10 cellular contexts compared by ENCODE assay signal in the genomic region with DNA sequence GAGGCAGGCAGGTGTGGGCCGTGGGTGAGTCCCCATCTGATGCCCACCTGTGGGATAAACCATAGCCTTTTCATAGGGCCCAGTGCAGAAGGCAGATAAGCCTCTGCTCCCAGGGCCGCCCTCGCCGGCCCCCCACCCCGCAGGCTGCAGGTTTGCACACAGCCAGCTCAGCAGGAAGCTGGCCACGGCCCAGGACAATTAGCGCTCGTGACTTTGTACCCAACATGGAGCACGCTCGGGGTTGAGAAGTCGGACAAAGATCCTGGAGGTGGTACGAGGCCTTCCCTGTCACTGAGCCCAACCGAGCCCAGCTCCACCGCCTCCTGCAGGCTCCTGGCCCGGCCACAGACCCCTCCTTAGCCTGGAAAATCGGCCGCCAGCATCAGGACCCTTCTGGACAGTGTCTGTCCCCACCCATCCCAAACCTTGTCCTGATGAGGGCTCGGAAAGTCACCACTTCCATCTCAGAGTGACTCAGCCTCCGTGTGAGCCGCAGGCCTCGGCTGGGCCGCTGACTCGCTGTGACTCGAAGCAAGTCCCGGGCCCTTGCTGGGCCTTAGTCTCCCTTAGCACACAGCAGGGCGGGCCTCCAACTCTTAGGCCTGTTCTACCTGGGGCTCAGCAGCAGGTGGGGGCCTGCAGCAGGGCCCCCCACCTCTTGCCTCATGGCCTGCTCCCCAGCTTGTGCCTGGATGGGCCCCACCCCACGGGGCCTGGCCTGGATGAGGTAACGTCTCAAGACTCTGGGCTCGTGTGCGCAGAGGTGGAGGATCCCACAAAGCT. TPM values are rescaled to one million over a fixed set of nuclear protein-coding genes. Genes with fewer than 3 reads are reported as not detected.
DNase-seq lines count a peak whose midpoint lies in the region; ATAC-seq, FAIRE-seq and TF ChIP-seq lines count a peak whose summit lies in the region.
"Had no signal": no experiment of that assay in that cellular context is flagged by ENCODE, and none has a peak within 500 bp of the region (broad histone marks: within the 10 kb centered on the region; RNA-seq: fewer than 3 reads in every experiment).

No MANE protein-coding gene starts in this region.

- BruUV-seq in K562 (replicated peaks; lab: Mats Ljungman, UMichigan): no TSS peak

- peak overlapping the region; percentile 4; the same call in 1 of the 2 replicates for H3K4me2 ChIP-seq in K562 (ENCODE audit: insufficient read depth, low read length)

- no peaks in the 10 kb centered on the region for H3K9me1 ChIP-seq in K562 (ENCODE audit: control insufficient read depth, insufficient read depth, low read length)

- TF ChIP-seq POLR2A in K562 (conservative IDR thresholded peaks at IDR 0.05): no peak

- no peaks in the 10 kb centered on the region for H3K9me3 ChIP-seq in K562 (replicated peaks; ENCODE audit: control insufficient read depth, insufficient read depth, low read depth, low read length)
- H3K9me3 ChIP-seq in mucosa of stomach (ENCODE audit: control insufficient read depth, low read length): no peaks in the 10 kb centered on the region

- H3K27ac ChIP-seq in K562 (ENCODE audit: extremely low read depth, low read depth, low read length): peak overlapping the region; percentile 69; the same call in 2 of the 3 replicates

- peak overlapping the region; percentile 11; the same call in 1 of the 2 replicates for H2AFZ ChIP-seq in K562 (ENCODE audit: low read depth, low read length)

- no peak for TF ChIP-seq CTCF in K562 (IDR thresholded peaks at IDR 0.05 in 2 of 3, conservative IDR thresholded peaks at IDR 0.05 in 1 of 3; ENCODE audit: insufficient read depth in 2 of 3, low read depth in 1 of 3, low read length in 3 of 3)

- POLR2A ChIA-PET in K562 (lab: Yijun Ruan, JAX): interaction anchor here (1.6 kb wide), 1 partner anchor 14 kb away, joined by 4 read pairs; no protein-coding TSS in a partner anchor

- intact Hi-C loops in K562 (cut with micrococcal nuclease): no loop called here

- H3K4me1 ChIP-seq in K562 (replicated peaks in 1 of 2; ENCODE audit: control insufficient read depth in 2 of 2, insufficient read depth in 2 of 2, low read length in 2 of 2) (peaks cover 10 to 36% of the 10 kb centered on the region in 2 experiments; a peak in 4 of 5 replicates), mucosa of stomach (ENCODE audit: control insufficient read depth, insufficient read depth, low read length) (peaks cover 60% of the 10 kb centered on the region)

- H3K9ac ChIP-seq in K562 (ENCODE audit: insufficient read depth in 1 of 2, low read depth in 2 of 2, low read length in 2 of 2) (peak overlapping the region; percentile 9 to 83; a peak in 3 of 4 replicates), mucosa of stomach (ENCODE audit: low read length) (peak overlapping the region; percentile 76)

- H3K4me3 ChIP-seq in K562 (no peak overlapping the region), mucosa of stomach (ENCODE audit: low read length) (no peak overlapping the region)

- in situ Hi-C loops in K562 (cut with MboI): no loop called here

- H3K79me2 ChIP-seq in K562 (ENCODE audit: control insufficient read depth, insufficient read depth, low read length): no peaks in the 10 kb centered on the region

- CTCF ChIA-PET in K562 (lab: Yijun Ruan, JAX; ENCODE audit: low intra/inter-chr PET ratio): no interaction called here

- H4K20me1 ChIP-seq in K562 (replicated peaks; ENCODE audit: control insufficient read depth, insufficient read depth, low read length): no peaks in the 10 kb centered on the region

- ATAC-seq in K562: peak; percentile 84
- no peak for ATAC-seq in GM21528 (IDR thresholded peaks at IDR 0.05; ENCODE audit: low FRiP score, unreplicated experiment)
- ATAC-seq in GM19463 (IDR thresholded peaks at IDR 0.05; ENCODE audit: unreplicated experiment): no peak
- ATAC-seq in GM21576 (IDR thresholded peaks at IDR 0.05; ENCODE audit: unreplicated experiment): no peak

- H3K27me3 ChIP-seq in K562 (ENCODE audit: control insufficient read depth in 2 of 2, insufficient read depth in 2 of 2, low read length in 2 of 2) (no peaks in the 10 kb centered on the region), mucosa of stomach (ENCODE audit: control insufficient read depth, insufficient read depth, low read length) (no peaks in the 10 kb centered on the region)

- FAIRE-seq in K562 (lab: Jason Lieb, UNC): no peak
- FAIRE-seq: islet of Langerhans had no signal

- 19% methylated on average over 22 of the region's 30 CpGs for WGBS in K562 (ENCODE audit: insufficient coverage, low coverage, missing lambda C conversion rate)

- no peak for TF ChIP-seq RAD21 in K562 (CRISPR knock-in tag; conservative IDR thresholded peaks at IDR 0.05 in 1 of 2, IDR thresholded peaks at IDR 0.05 in 1 of 2)

- DNase-seq in COR-L47 (lab: John Stamatoyannopoulos, UW) (peak; percentile 27), HT1080 (ENCODE audit: low read depth) (peak; percentile 69), K562 (ENCODE audit: extremely low read depth in 1 of 4, low spot score in 3 of 4) (peak; percentile 53 to 75 (median 57)), T-helper 2 cell (no peak)
- DNase-seq: activated T-cell treated with anti-CD3 and anti-CD28 coated beads for 4 hours had no signal

- no peak for TF ChIP-seq EP300 in K562 (IDR thresholded peaks at IDR 0.05; ENCODE audit: low read length)

- peaks cover 37% of the 10 kb centered on the region; the same call in 1 of the 3 replicates for H3K36me3 ChIP-seq in K562 (ENCODE audit: control insufficient read depth, insufficient read depth, low read length)
- H3K36me3 ChIP-seq in mucosa of stomach (ENCODE audit: control insufficient read depth, insufficient read depth, low read length): peaks cover 5% of the 10 kb centered on the region

TF ChIP-seq in K562, 482 proteins besides CTCF, POLR2A, EP300 and RAD21 (continues in another document):
- TF ChIP-seq, protein P1, sequence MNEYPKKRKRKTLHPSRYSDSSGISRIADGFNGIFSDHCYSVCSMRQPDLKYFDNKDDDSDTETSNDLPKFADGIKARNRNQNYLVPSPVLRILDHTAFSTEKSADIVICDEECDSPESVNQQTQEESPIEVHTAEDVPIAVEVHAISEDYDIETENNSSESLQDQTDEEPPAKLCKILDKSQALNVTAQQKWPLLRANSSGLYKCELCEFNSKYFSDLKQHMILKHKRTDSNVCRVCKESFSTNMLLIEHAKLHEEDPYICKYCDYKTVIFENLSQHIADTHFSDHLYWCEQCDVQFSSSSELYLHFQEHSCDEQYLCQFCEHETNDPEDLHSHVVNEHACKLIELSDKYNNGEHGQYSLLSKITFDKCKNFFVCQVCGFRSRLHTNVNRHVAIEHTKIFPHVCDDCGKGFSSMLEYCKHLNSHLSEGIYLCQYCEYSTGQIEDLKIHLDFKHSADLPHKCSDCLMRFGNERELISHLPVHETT (CRISPR knock-in tag; conservative IDR thresholded peaks at IDR 0.05 in 1 of 2, IDR thresholded peaks at IDR 0.05 in 1 of 2): no peak
- no peak for TF ChIP-seq NFATC3 (IDR thresholded peaks at IDR 0.05)
- TF ChIP-seq ARID1B (IDR thresholded peaks at IDR 0.05): 0 out of 2 replicates have a peak, but pooled peaks have one; percentile 36
- no peak for TF ChIP-seq FOXJ2 (tag; IDR thresholded peaks at IDR 0.05)

RNA-seq across cellular contexts. Expression of a gene that starts 22.7 kb away (rescaled TPM):
- total RNA-seq in HT1080 (2014; rRNA removed; shearing (Covaris generic)): 20.2 and 21.0 TPM in 2 replicates
- polyA plus RNA-seq in HT1080 (2015; cell fraction: cytosol; rRNA removed): 14.7 and 15.5 TPM in 2 replicates
- 34.1 and 36.8 TPM in 2 replicates for polyA plus RNA-seq in HT1080 (2015; cell fraction: nucleus; rRNA removed)
- 8.8 and 26.9 TPM in 2 replicates for total RNA-seq in K562 (2011; cell fraction: chromatin; rRNA removed; ENCODE audit: low replicate concordance)
- 22.8 and 25.7 TPM in 2 replicates for total RNA-seq in K562 (2011; cell fraction: nucleolus; rRNA removed)
- 11.5 and 13.5 TPM in 2 replicates for total RNA-seq in K562 (2011; cell fraction: nucleoplasm; rRNA removed)
- 7.6 and 12.9 TPM in 2 replicates for total RNA-seq in K562 (2014; rRNA removed)
- 1.9 and 2.3 TPM in 2 replicates for total RNA-seq in K562 (2014; rRNA removed; fragmentation: Illumina TruSeq; extraction: Trizol)
- 4.2 and 5.6 TPM in 2 replicates for total RNA-seq in K562 (2015; rRNA removed; fragmentation: Illumina TruSeq; extraction: Trizol)
- total RNA-seq in K562 (2021): 9.1 and 10.3 TPM in 2 replicates
- polyA plus RNA-seq in K562 (2011; rRNA removed): 3.4 and 4.2 TPM in 2 replicates
- polyA plus RNA-seq in K562 (2011; cell fraction: cytosol; rRNA removed): 3.5 and 6.6 TPM in 2 replicates
- 9.7 and 20.5 TPM in 2 replicates for polyA plus RNA-seq in K562 (2011; cell fraction: nucleus; rRNA removed)
- polyA plus RNA-seq in K562 (2012): 4.2 and 5.3 TPM in 2 replicates
- polyA plus RNA-seq in K562 (2014; fragmentation: Illumina TruSeq; extraction: Trizol): 4.8 and 6.5 TPM in 2 replicates
- polyA plus RNA-seq in K562 (2014; fragmentation: Nextera tagmentation; extraction: Ambion mirVana): under 1 TPM in 1 of 2 experiments, not detected in 1; 0.04 TPM
- polyA plus RNA-seq in K562 (2014; rRNA removed): 5.5 and 5.7 TPM in 2 replicates
- 3.2 and 4.8 TPM in 2 replicates for polyA minus RNA-seq in K562 (2011; rRNA and poly(A)+ RNA removed)
- polyA minus RNA-seq in K562 (2011; cell fraction: cytosol; rRNA and poly(A)+ RNA removed): 5.2 and 5.4 TPM in 2 replicates
- polyA minus RNA-seq in K562 (2011; cell fraction: nucleus; rRNA and poly(A)+ RNA removed): 7.1 and 7.9 TPM in 2 replicates

RNA-seq across cellular contexts. Expression of a gene that starts 29.9 kb away (rescaled TPM):
- total RNA-seq in HT1080 (2014; rRNA removed; shearing (Covaris generic)): not detected in 2 replicates
- 0.03 TPM in 1 of 2 replicates, not detected in the other for polyA plus RNA-seq in HT1080 (2015; cell fraction: cytosol; rRNA removed)
- polyA plus RNA-seq in HT1080 (2015; cell fraction: nucleus; rRNA removed): 0.12 TPM in 1 of 2 replicates, not detected in the other
- total RNA-seq in K562 (2011; cell fraction: chromatin; rRNA removed; ENCODE audit: low replicate concordance): 0.51 TPM in 1 of 2 replicates, not detected in the other
- 0.17 and 0.39 TPM in 2 replicates for total RNA-seq in K562 (2011; cell fraction: nucleolus; rRNA removed)
- 0.37 and 0.46 TPM in 2 replicates for total RNA-seq in K562 (2011; cell fraction: nucleoplasm; rRNA removed)
- total RNA-seq in K562 (2014; rRNA removed) (0.09 TPM in 1 of 2 replicates, not detected in the other), K562 (2014; rRNA removed; fragmentation: Illumina TruSeq; extraction: Trizol) (not detected in 2 replicates), K562 (2015; rRNA removed; fragmentation: Illumina TruSeq; extraction: Trizol) (0.04 TPM in 1 of 2 replicates, not detected in the other), K562 (2021) (not detected in 2 replicates)
- polyA plus RNA-seq in K562 (2011; rRNA removed) (0.01 and 0.03 TPM in 2 replicates), K562 (2014; fragmentation: Illumina TruSeq; extraction: Trizol) (0.04 TPM in 1 of 2 replicates, not detected in the other), K562 (2014; fragmentation: Nextera tagmentation; extraction: Ambion mirVana) (not detected), K562 (2014; rRNA removed) (0.03 and 0.05 TPM in 2 replicates)
- 0.01 TPM in 1 of 2 replicates, not detected in the other for polyA plus RNA-seq in K562 (2011; cell fraction: cytosol; rRNA removed)
- polyA plus RNA-seq in K562 (2011; cell fraction: nucleus; rRNA removed): 0.06 TPM in 2 replicates
- polyA plus RNA-seq in K562 (2012): 0.04 and 0.07 TPM in 2 replicates
- polyA minus RNA-seq in K562 (2011; rRNA and poly(A)+ RNA removed): not detected in 2 replicates
- not detected in 2 replicates for polyA minus RNA-seq in K562 (2011; cell fraction: cytosol; rRNA and poly(A)+ RNA removed)
- polyA minus RNA-seq in K562 (2011; cell fraction: nucleus; rRNA and poly(A)+ RNA removed): 0.13 and 0.22 TPM in 2 replicates

Comparison
In these comparisons a context has a peak if more than half of its experiments do, and no peak if none do; other contexts are left out.
1. DNase-seq: peak in COR-L47 (single experiment), HT1080 (single experiment) and K562 (4 of 4); none in T-helper 2 cell (0 of 5).